In the genomic region with DNA sequence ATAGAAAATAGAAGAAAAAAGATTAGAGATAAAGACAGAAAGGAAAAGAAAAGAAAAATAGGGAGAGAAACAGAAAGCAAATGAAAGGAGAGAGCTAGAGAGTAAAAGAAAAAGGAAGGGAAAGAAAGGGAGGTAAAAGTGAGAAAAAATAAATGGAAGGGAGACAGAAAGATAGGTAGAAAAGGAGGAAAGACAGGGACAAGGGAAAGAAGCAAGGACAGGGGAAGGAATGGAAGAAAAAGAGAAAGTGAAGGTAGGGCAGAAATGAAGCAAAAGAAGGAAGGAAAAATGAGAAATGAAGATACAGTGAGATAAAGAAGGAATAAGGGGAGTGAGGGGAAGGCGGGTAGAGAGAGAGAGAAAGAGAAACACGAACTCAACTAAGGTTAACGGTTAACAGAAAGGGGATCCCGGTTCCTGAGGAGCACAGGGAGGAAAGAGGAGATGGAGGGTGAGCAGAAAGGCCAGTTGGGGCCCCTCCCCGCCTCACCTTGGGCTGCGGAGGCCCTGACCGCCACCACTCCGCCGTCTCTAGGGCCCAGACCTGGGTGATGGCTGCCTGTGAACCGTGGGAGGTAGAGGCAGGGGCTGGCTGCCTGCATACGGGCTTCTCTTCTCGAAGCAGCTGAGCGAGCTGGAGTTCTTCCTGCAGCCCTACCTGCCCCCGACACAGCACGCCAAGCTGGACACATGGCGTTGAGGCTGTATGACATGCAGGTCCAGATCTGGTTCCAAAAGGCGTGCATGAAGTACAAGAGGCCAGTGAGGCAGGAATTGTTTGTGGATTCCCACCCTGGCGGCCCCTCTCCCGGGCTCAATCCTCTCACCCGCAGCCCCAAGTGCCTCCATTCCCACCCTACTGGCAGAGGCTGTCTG, we compare ENCODE assay signal across 1 cellular context.
A peak's percentile ranks its signal among the peaks of the same experiment; 100 is the strongest.
TF ChIP-seq lines count a peak whose summit lies in the region.

No MANE protein-coding gene starts in this region.

TF ChIP-seq in H1, 55 proteins besides CTCF, POLR2A, EP300 and RAD21:
- no peak for TF ChIP-seq SIX5 (IDR thresholded peaks at IDR 0.05; ENCODE audit: low read depth, low read length)
- TF ChIP-seq CBX8 (IDR thresholded peaks at IDR 0.05; ENCODE audit: borderline replicate concordance, low read depth, low read length) = 0 out of 2 replicates have a peak, but pooled peaks have one; percentile 71
- peak; percentile 42 for TF ChIP-seq RNF2 (IDR thresholded peaks at IDR 0.05; ENCODE audit: borderline replicate concordance, low read depth, low read length, missing control alignments, poor library complexity, severe bottlenecking)
- no peak for TF ChIP-seq CREB1 (IDR thresholded peaks at IDR 0.05)
- TF ChIP-seq EZH2 (IDR thresholded peaks at IDR 0.05; ENCODE audit: low read depth, low read length, severe bottlenecking) = peak; percentile 65
- peak; percentile 79; the same call in 1 of the 2 replicates for TF ChIP-seq SUZ12 (IDR thresholded peaks at IDR 0.05; ENCODE audit: low read length)
- TF ChIP-seq CTBP2 (IDR thresholded peaks at IDR 0.05; ENCODE audit: borderline replicate concordance, insufficient read depth, insufficient read length, low read length) = no peak
